In the genomic region with DNA sequence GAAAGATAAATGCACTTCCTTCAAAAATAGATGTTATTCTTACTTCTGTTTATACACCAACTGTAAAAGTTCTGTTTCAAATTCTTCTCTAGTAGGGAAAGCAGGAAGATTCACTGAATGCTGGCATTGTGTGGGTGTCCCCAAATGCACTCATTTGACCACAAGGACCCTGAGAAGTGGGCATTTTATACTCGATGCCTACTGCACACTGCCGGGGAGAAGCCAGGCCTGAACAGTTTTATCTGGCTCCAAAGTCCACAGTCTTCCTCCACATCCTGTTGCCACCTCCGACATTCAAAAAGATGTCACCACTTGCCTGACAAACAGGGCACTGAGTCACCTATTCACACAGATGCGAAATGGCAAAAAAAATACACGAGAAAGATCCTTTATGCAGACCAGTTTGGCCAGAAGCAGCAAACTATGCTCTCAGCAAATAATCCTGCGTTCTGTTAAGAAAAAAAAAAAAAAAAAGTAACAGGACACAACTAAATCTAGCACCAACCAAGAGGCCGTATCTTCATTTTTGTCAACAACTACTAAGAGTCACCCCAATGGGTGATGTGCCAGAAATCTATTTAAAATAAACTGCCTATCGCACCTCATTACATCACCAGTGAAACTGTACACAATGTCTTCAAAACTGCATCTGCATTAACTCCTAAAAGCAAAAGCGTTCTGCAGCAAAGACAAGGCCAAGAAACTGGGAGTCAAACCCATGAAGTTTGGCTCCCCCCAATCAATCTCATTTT, we compare ENCODE assay signal across 8 cellular contexts. TPM values are rescaled to one million over a fixed set of nuclear protein-coding genes. Genes with fewer than 3 reads are reported as not detected.
DNase-seq lines count a peak whose midpoint lies in the region; ATAC-seq and TF ChIP-seq lines count a peak whose summit lies in the region.

No MANE protein-coding gene starts in this region.

- H3K9me3 ChIP-seq in CD8-positive, alpha-beta T cell (ENCODE audit: low read length) = no peaks in the 10 kb centered on the region
- no peaks in the 10 kb centered on the region for H3K9me3 ChIP-seq in upper lobe of left lung

- POLR2A ChIA-PET in CD8-positive, alpha-beta T cell (lab: Charles Lee) = interaction anchor here (0.6 to 1.5 kb wide), 5 partner anchors 8 to 393 kb away, joined by 3 to 5 read pairs (median 3); no protein-coding TSS in a partner anchor

- H3K36me3 Mint-ChIP-seq in CD8-positive, alpha-beta T cell = peaks cover 47% of the 10 kb centered on the region
- H3K36me3 Mint-ChIP-seq in brain = peaks cover 21% of the 10 kb centered on the region
- peaks cover 18% of the 10 kb centered on the region for H3K36me3 Mint-ChIP-seq in memory B cell

- ATAC-seq in CD8-positive, alpha-beta T cell = peak; percentile 32
- ATAC-seq in memory B cell (ENCODE audit: low read depth) (no peak), upper lobe of left lung (ENCODE audit: low FRiP score in 2 of 2) (no peak), HG03571 (IDR thresholded peaks at IDR 0.05; ENCODE audit: unreplicated experiment) (no peak)

- no peak overlapping the region for H3K4me3 ChIP-seq in CD8-positive, alpha-beta T cell (ENCODE audit: low read depth, low read length)
- H3K4me3 ChIP-seq in upper lobe of left lung = no peak overlapping the region

- intact Hi-C loops in CD8-positive, alpha-beta T cell (cut with DNase I, micrococcal nuclease) = no loop called here

- H3K27me3 ChIP-seq in CD8-positive, alpha-beta T cell (ENCODE audit: insufficient read depth, low read length) = no peaks in the 10 kb centered on the region
- H3K27me3 ChIP-seq in upper lobe of left lung = no peaks in the 10 kb centered on the region

- H3K27ac Mint-ChIP-seq in CD8-positive, alpha-beta T cell = peak overlapping the region; percentile 83
- peak overlapping the region in 4 of 5 experiments; percentile 99 to 100 (median 100) for H3K27ac Mint-ChIP-seq in brain
- peak overlapping the region; percentile 99 for H3K27ac Mint-ChIP-seq in memory B cell

- peaks cover 43% of the 10 kb centered on the region for H3K4me1 ChIP-seq in CD8-positive, alpha-beta T cell (ENCODE audit: insufficient read depth, low read length)
- peaks cover 31 to 45% (median 40%) of the 10 kb centered on the region in 4 donors for H3K4me1 ChIP-seq in upper lobe of left lung

- peak overlapping the region; percentile 36 for H3K4me3 Mint-ChIP-seq in CD8-positive, alpha-beta T cell
- H3K4me3 Mint-ChIP-seq in brain (peak overlapping the region; percentile 19 to 98 (median 94)), memory B cell (no peak overlapping the region)

- TF ChIP-seq CTCF in CD8-positive, alpha-beta T cell (IDR thresholded peaks at IDR 0.05) = no peak
- TF ChIP-seq CTCF in brain (conservative IDR thresholded peaks at IDR 0.05) (no peak), upper lobe of left lung (IDR thresholded peaks at IDR 0.05) (no peak)

- H3K27me3 Mint-ChIP-seq in CD8-positive, alpha-beta T cell (ENCODE audit: low read depth) = no peaks in the 10 kb centered on the region
- H3K27me3 Mint-ChIP-seq in brain = peaks cover 7% of the 10 kb centered on the region
- no peaks in the 10 kb centered on the region for H3K27me3 Mint-ChIP-seq in memory B cell

- DNase-seq in CD8-positive, alpha-beta T cell = peak in 6 of 7 experiments; percentile 29 to 68 (median 42)
- DNase-seq in RPMI7951 (ENCODE audit: low read depth) (peak; percentile 69), memory B cell (ENCODE audit: low spot score in 2 of 2) (no peak), upper lobe of left lung (no peak), GM19238 (ENCODE audit: insufficient read length, low spot score) (no peak), NCI-H524 treated with DMSO at 0.1 percent for 48 hours (lab: John Stamatoyannopoulos, UW) (no peak)

- 25 to 28% methylated on average over 9 of the region's 9 CpGs for WGBS in upper lobe of left lung, 2 donors

- no peaks in the 10 kb centered on the region for H3K9me3 Mint-ChIP-seq in CD8-positive, alpha-beta T cell
- H3K9me3 Mint-ChIP-seq in brain (no peaks in the 10 kb centered on the region), memory B cell (no peaks in the 10 kb centered on the region)

- no peak for TF ChIP-seq EP300 in upper lobe of left lung (IDR thresholded peaks at IDR 0.05)

- H3K27ac ChIP-seq in CD8-positive, alpha-beta T cell (ENCODE audit: low read depth, low read length) = peak overlapping the region; percentile 30
- peak overlapping the region; percentile 60 to 100 (median 82) for H3K27ac ChIP-seq in upper lobe of left lung

- H3K4me1 Mint-ChIP-seq in CD8-positive, alpha-beta T cell (ENCODE audit: low read depth) = peaks cover 68% of the 10 kb centered on the region
- peaks cover 78% of the 10 kb centered on the region for H3K4me1 Mint-ChIP-seq in brain
- peaks cover 42% of the 10 kb centered on the region for H3K4me1 Mint-ChIP-seq in memory B cell

- CTCF ChIA-PET in CD8-positive, alpha-beta T cell (lab: Charles Lee) = interaction anchor here (1.1 to 6.0 kb wide), 3 partner anchors 27 to 137 kb away, joined by 3 to 38 read pairs (median 3); no protein-coding TSS in a partner anchor

- no peak for TF ChIP-seq POLR2A in upper lobe of left lung (IDR thresholded peaks at IDR 0.05)

- no peaks in the 10 kb centered on the region for H3K36me3 ChIP-seq in CD8-positive, alpha-beta T cell (ENCODE audit: insufficient read depth, low read length)
- no peaks in the 10 kb centered on the region for H3K36me3 ChIP-seq in upper lobe of left lung

RNA-seq across cellular contexts. Expression of a gene that starts 6.2 kb away (rescaled TPM):
- total RNA-seq in CD8-positive, alpha-beta T cell = 10 to 100 TPM; 30.0 to 33.0 TPM
- 6.7 and 7.4 TPM in 2 replicates for total RNA-seq in RPMI7951 (2014; rRNA removed; shearing (Covaris generic))
- 16.6 TPM for polyA plus RNA-seq in brain (ENCODE audit: insufficient read depth, low read depth, low replicate concordance)
- total RNA-seq in upper lobe of left lung = 10 to 100 TPM; 28.6 to 57.6 (median 44.1) TPM

RNA-seq across cellular contexts. Expression of a gene that starts 23.3 kb away (rescaled TPM):
- 10 to 100 TPM; 22.4 TPM for total RNA-seq in CD8-positive, alpha-beta T cell
- total RNA-seq in RPMI7951 (2014; rRNA removed; shearing (Covaris generic)) = 251 and 272 TPM in 2 replicates
- polyA plus RNA-seq in brain (ENCODE audit: insufficient read depth, low read depth, low replicate concordance) = 169 TPM
- total RNA-seq in upper lobe of left lung = 10 to 100 TPM; 31.1 to 61.2 (median 55.3) TPM

RNA-seq across cellular contexts. Expression of a gene that starts 59.0 kb away (rescaled TPM):
- 10 to 100 TPM; 17.9 to 18.4 TPM for total RNA-seq in CD8-positive, alpha-beta T cell
- total RNA-seq in RPMI7951 (2014; rRNA removed; shearing (Covaris generic)) = 49.0 and 61.2 TPM in 2 replicates
- 53.6 TPM for polyA plus RNA-seq in brain (ENCODE audit: insufficient read depth, low read depth, low replicate concordance)
- 10 to 100 TPM; 11.5 to 82.8 (median 49.4) TPM for total RNA-seq in upper lobe of left lung

Comparison
In these comparisons a context has a peak if more than half of its experiments do, and no peak if none do; other contexts are left out.
1. DNase-seq: peak in CD8-positive, alpha-beta T cell (6 of 7) and RPMI7951 (single experiment); none in memory B cell (0 of 2), upper lobe of left lung (0 of 2), GM19238 (single experiment) and NCI-H524 treated with DMSO at 0.1 percent for 48 hours (single experiment).
2. Peak in every context shown above with its lines, with median percentiles within 50 percentile points of each other: H3K27ac Mint-ChIP-seq.